ENCODE assay signal across 9 cellular contexts in the genomic region with DNA sequence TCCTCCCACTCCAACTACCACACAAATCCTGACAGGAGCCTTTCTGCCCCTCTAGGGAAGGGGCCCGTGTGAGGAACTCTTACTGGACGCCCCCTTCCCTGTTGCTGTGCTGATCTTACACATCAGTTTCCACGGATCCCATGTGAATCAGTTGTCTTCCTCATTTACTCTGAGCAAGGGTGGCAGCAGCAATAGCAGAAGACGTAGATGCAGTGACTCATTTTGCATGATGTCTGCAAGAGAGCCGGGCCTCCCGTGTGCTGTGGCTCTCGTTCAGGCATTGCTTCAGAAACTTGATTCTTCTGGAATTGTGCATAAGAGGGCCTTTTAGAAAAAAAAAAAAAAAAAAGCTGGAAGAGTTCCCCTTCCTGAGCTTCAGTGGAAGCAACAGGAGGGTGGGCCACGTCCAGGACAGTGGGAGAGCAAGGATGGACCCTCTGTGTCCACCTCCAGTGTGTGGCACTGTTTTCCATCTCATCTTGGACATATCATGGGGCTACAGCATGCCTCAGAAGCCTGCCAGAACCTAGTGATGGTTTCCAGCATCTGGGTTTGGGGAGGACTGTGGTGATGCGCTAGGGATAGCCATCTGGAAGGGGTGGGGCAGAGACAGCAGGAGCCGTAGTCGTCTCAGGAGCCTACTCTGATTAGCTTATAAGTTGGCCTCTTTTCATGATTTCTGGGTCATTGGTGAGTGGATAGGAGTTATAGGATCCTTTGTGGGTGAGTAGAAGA.
DNase-seq lines count a peak whose midpoint lies in the region; ATAC-seq, FAIRE-seq and TF ChIP-seq lines count a peak whose summit lies in the region.
"Had no signal": no experiment of that assay in that cellular context is flagged by ENCODE, and none has a peak within 500 bp of the region (broad histone marks: within the 10 kb centered on the region; RNA-seq: fewer than 3 reads in every experiment).

No MANE protein-coding gene starts in this region.

- H3K4me1 Mint-ChIP-seq in activated CD8-positive, alpha-beta T cell treated with anti-CD3 and anti-CD28 coated beads for 36 hours (ENCODE audit: low read depth) = peaks cover 49% of the 10 kb centered on the region

- H3K4me1 ChIP-seq in body of pancreas (peaks cover 94% of the 10 kb centered on the region), HepG2 (ENCODE audit: insufficient read depth, low read length) (peaks cover 21% of the 10 kb centered on the region), transverse colon (peaks cover 30 to 89% (median 48%) of the 10 kb centered on the region in 4 donors)

- no TSS peak for BruUV-seq in HepG2 (replicated peaks; lab: Mats Ljungman, UMichigan)

- H3K4me3 Mint-ChIP-seq in activated CD8-positive, alpha-beta T cell treated with anti-CD3 and anti-CD28 coated beads for 36 hours = no peak overlapping the region

- 68 to 79% methylated on average over 11 of the region's 11 CpGs for WGBS in body of pancreas, 2 donors
- WGBS in HepG2 (ENCODE audit: low lambda C conversion rate) = 95% methylated on average over 9 of the region's 11 CpGs
- 63 to 71% methylated on average over 8 to 11 of the region's 11 CpGs for WGBS in transverse colon (ENCODE audit: low coverage in 1 of 2), 2 donors

- no peak overlapping the region for H3K9ac ChIP-seq in HepG2 (ENCODE audit: insufficient read depth, low read depth, low read length)

- in situ Hi-C loops in HepG2 (cut with HindIII; ENCODE audit: extremely low pct_ligation_motif_present, low pct_unique_long_range_greater_than_20kb) (no loop called here), transverse colon (cut with MboI; ENCODE audit: low pct_ligation_motif_present in 1 of 4, low pct_unique_long_range_greater_than_20kb in 1 of 4, low sequenced_read_pairs in 3 of 4) (no loop called here)

- H3K27ac Mint-ChIP-seq in activated CD8-positive, alpha-beta T cell treated with anti-CD3 and anti-CD28 coated beads for 36 hours = no peak overlapping the region

- peaks cover 91% of the 10 kb centered on the region for H3K79me2 ChIP-seq in HepG2 (ENCODE audit: insufficient read depth, low read length)

- CTCF ChIA-PET in HepG2 (lab: Yijun Ruan, JAX; ENCODE audit: low intra/inter-chr PET ratio, low total read pairs) = no interaction called here
- CTCF ChIA-PET in activated CD8-positive, alpha-beta T cell treated with anti-CD3 and anti-CD28 coated beads for 36 hours (lab: Charles Lee) = interaction anchor here (0.7 to 0.8 kb wide), 2 partner anchors 48 to 81 kb away, joined by 3 read pairs; no protein-coding TSS in a partner anchor

- no peak for TF ChIP-seq CTCF in body of pancreas (IDR thresholded peaks at IDR 0.05)
- peak; percentile 25; the same call in 1 of the 2 replicates for TF ChIP-seq CTCF in HepG2 (CRISPR knock-in tag; IDR thresholded peaks at IDR 0.05)
- no peak for TF ChIP-seq CTCF in transverse colon (IDR thresholded peaks at IDR 0.05)
- TF ChIP-seq CTCF in activated CD8-positive, alpha-beta T cell treated with anti-CD3 and anti-CD28 coated beads for 36 hours (IDR thresholded peaks at IDR 0.05) = no peak

- intact Hi-C loops in body of pancreas (cut with DNase I) (no loop called here), HepG2 (cut with micrococcal nuclease; ENCODE audit: unreplicated experiment) (no loop called here), transverse colon (cut with DNase I; ENCODE audit: low total_unique reads) (no loop called here)
- intact Hi-C loops in activated CD8-positive, alpha-beta T cell treated with anti-CD3 and anti-CD28 coated beads for 36 hours (cut with micrococcal nuclease) = no loop called here

- ATAC-seq in body of pancreas = peak; percentile 44
- peak; percentile 55 for ATAC-seq in HepG2
- no peak for ATAC-seq in GM19452 (IDR thresholded peaks at IDR 0.05; ENCODE audit: unreplicated experiment)
- ATAC-seq in activated CD8-positive, alpha-beta T cell treated with anti-CD3 and anti-CD28 coated beads for 36 hours = no peak

- H3K4me3 ChIP-seq in body of pancreas (no peak overlapping the region), HepG2 (replicated peaks in 1 of 3; ENCODE audit: insufficient read depth in 1 of 3, low read depth in 2 of 3, low read length in 3 of 3) (no peak overlapping the region), transverse colon (no peak overlapping the region)
- H3K4me3 ChIP-seq: SK-N-MC had no signal

- no peak overlapping the region for H3K4me2 ChIP-seq in HepG2 (ENCODE audit: low read depth, low read length)

- no peak for TF ChIP-seq EP300 in HepG2 (IDR thresholded peaks at IDR 0.05; ENCODE audit: low read depth in 2 of 2, low read length in 2 of 2)
- no peak for TF ChIP-seq EP300 in HepG2 (CRISPR knock-in tag; IDR thresholded peaks at IDR 0.05; ENCODE audit: borderline replicate concordance)
- no peak for TF ChIP-seq EP300 in transverse colon (IDR thresholded peaks at IDR 0.05; ENCODE audit: low read depth)

- peaks cover 53% of the 10 kb centered on the region for H4K20me1 ChIP-seq in HepG2 (ENCODE audit: insufficient read depth, low read length)

- H3K27me3 Mint-ChIP-seq in activated CD8-positive, alpha-beta T cell treated with anti-CD3 and anti-CD28 coated beads for 36 hours = no peaks in the 10 kb centered on the region

- TF ChIP-seq POLR2A in body of pancreas (IDR thresholded peaks at IDR 0.05) (no peak), HepG2 (IDR thresholded peaks at IDR 0.05; ENCODE audit: insufficient read depth in 1 of 2, low read depth in 2 of 2, low read length in 2 of 2) (no peak), transverse colon (IDR thresholded peaks at IDR 0.05) (no peak)

- POLR2A ChIA-PET in HepG2 (lab: Yijun Ruan, JAX) = no interaction called here
- POLR2A ChIA-PET in activated CD8-positive, alpha-beta T cell treated with anti-CD3 and anti-CD28 coated beads for 36 hours (lab: Charles Lee) = no interaction called here

- TF ChIP-seq RAD21 in HepG2 (CRISPR knock-in tag; IDR thresholded peaks at IDR 0.05) = no peak

- peak; percentile 68 for DNase-seq in M059J (ENCODE audit: low read depth)
- peak in 1 of 4 donors; percentile 69 for DNase-seq in body of pancreas
- DNase-seq in HepG2 (ENCODE audit: low spot score) = no peak
- peak; percentile 29 for DNase-seq in transverse colon
- no peak for DNase-seq in activated CD8-positive, alpha-beta T cell treated with anti-CD3 and anti-CD28 coated beads for 36 hours
- no peak for DNase-seq in germinal center (ENCODE audit: low spot score)
- no peak for DNase-seq in NCI-H526 (lab: John Stamatoyannopoulos, UW)

- no peak overlapping the region for H2AFZ ChIP-seq in HepG2 (ENCODE audit: low read length)

- no peak for FAIRE-seq in HepG2 (lab: Jason Lieb, UNC)

- H3K9me3 ChIP-seq in body of pancreas (no peaks in the 10 kb centered on the region), HepG2 (ENCODE audit: low read length) (no peaks in the 10 kb centered on the region), transverse colon (no peaks in the 10 kb centered on the region)

- H3K27ac ChIP-seq in body of pancreas (peak overlapping the region in 2 of 4 donors; percentile 47 to 65), HepG2 (ENCODE audit: extremely low read length, insufficient read depth, low read length) (no peak overlapping the region), transverse colon (peak overlapping the region; percentile 50 to 57 (median 52))
- H3K27ac ChIP-seq: SK-N-MC had no signal

- H3K27me3 ChIP-seq in body of pancreas = no peaks in the 10 kb centered on the region
- no peaks in the 10 kb centered on the region for H3K27me3 ChIP-seq in HepG2 (ENCODE audit: control insufficient read depth in 1 of 2, insufficient read depth in 2 of 2, low read length in 2 of 2)
- no peaks in the 10 kb centered on the region for H3K27me3 ChIP-seq in transverse colon

- no peaks in the 10 kb centered on the region for H3K36me3 Mint-ChIP-seq in activated CD8-positive, alpha-beta T cell treated with anti-CD3 and anti-CD28 coated beads for 36 hours (ENCODE audit: low read depth)

- no peaks in the 10 kb centered on the region for H3K9me3 Mint-ChIP-seq in activated CD8-positive, alpha-beta T cell treated with anti-CD3 and anti-CD28 coated beads for 36 hours

- H3K36me3 ChIP-seq in body of pancreas (replicated peaks in 1 of 2; ENCODE audit: insufficient read depth in 1 of 2, low read depth in 2 of 2) (no peaks in the 10 kb centered on the region), HepG2 (replicated peaks in 1 of 2; ENCODE audit: control insufficient read depth in 1 of 2, insufficient read depth in 2 of 2, low read length in 2 of 2) (peaks cover 2 to 11% of the 10 kb centered on the region in 2 experiments; a peak in 2 of 5 replicates), transverse colon (no peaks in the 10 kb centered on the region)

TF ChIP-seq in HepG2, 621 proteins besides CTCF, POLR2A, EP300 and RAD21:
- peak; percentile 45 for TF ChIP-seq STAG1 (CRISPR knock-in tag; IDR thresholded peaks at IDR 0.05)
- no peak for TF ChIP-seq ZNF143 (CRISPR knock-in tag; IDR thresholded peaks at IDR 0.05)
- no peak for TF ChIP-seq GTF2F1 (IDR thresholded peaks at IDR 0.05; ENCODE audit: low read length)
- TF ChIP-seq ARHGAP35 (CRISPR knock-in tag; IDR thresholded peaks at IDR 0.05; ENCODE audit: borderline replicate concordance) = no peak

Comparison
In these comparisons a context has a peak if more than half of its experiments do, and no peak if none do; other contexts are left out.
1. DNase-seq: peak in M059J (single experiment) and transverse colon (single experiment); none in HepG2 (single experiment), activated CD8-positive, alpha-beta T cell treated with anti-CD3 and anti-CD28 coated beads for 36 hours (single experiment), germinal center (single experiment) and NCI-H526 (0 of 2).
2. ATAC-seq: peak in body of pancreas (single experiment) and HepG2 (single experiment); none in GM19452 (single experiment) and activated CD8-positive, alpha-beta T cell treated with anti-CD3 and anti-CD28 coated beads for 36 hours (single experiment).